In the genomic region with DNA sequence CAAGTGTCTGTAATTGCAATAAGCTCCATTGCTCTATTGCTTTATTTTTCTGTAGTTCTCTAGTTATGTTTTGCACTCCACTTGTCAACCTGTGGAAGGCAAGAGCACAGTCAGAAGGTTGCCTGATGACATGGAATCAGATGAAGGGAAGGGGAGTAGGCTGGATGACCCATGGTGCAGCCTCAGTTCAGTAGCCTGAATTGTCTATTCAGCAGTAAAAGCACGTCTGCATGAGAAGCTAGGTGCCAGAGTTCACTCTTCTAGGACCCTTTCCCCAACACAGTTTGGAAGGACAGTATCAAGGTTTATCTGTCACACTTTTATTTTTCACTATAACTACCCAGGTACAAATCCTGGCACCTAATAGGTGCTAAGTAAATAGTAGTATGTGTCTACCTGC, we compare ENCODE assay signal across 1 cellular context.
TF ChIP-seq lines count a peak whose summit lies in the region.

No MANE protein-coding gene starts in this region.

TF ChIP-seq in WTC11, 78 proteins besides CTCF, POLR2A, EP300 and RAD21 (continued from another document):
- TF ChIP-seq, protein P1, sequence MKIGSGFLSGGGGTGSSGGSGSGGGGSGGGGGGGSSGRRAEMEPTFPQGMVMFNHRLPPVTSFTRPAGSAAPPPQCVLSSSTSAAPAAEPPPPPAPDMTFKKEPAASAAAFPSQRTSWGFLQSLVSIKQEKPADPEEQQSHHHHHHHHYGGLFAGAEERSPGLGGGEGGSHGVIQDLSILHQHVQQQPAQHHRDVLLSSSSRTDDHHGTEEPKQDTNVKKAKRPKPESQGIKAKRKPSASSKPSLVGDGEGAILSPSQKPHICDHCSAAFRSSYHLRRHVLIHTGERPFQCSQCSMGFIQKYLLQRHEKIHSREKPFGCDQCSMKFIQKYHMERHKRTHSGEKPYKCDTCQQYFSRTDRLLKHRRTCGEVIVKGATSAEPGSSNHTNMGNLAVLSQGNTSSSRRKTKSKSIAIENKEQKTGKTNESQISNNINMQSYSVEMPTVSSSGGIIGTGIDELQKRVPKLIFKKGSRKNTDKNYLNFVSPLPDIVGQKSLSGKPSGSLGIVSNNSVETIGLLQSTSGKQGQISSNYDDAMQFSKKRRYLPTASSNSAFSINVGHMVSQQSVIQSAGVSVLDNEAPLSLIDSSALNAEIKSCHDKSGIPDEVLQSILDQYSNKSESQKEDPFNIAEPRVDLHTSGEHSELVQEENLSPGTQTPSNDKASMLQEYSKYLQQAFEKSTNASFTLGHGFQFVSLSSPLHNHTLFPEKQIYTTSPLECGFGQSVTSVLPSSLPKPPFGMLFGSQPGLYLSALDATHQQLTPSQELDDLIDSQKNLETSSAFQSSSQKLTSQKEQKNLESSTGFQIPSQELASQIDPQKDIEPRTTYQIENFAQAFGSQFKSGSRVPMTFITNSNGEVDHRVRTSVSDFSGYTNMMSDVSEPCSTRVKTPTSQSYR (CRISPR knock-in tag; IDR thresholded peaks at IDR 0.05) = no peak
- TF ChIP-seq, protein P2, sequence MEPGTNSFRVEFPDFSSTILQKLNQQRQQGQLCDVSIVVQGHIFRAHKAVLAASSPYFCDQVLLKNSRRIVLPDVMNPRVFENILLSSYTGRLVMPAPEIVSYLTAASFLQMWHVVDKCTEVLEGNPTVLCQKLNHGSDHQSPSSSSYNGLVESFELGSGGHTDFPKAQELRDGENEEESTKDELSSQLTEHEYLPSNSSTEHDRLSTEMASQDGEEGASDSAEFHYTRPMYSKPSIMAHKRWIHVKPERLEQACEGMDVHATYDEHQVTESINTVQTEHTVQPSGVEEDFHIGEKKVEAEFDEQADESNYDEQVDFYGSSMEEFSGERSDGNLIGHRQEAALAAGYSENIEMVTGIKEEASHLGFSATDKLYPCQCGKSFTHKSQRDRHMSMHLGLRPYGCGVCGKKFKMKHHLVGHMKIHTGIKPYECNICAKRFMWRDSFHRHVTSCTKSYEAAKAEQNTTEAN (CRISPR knock-in tag; IDR thresholded peaks at IDR 0.05) = no peak
- TF ChIP-seq, protein P3, sequence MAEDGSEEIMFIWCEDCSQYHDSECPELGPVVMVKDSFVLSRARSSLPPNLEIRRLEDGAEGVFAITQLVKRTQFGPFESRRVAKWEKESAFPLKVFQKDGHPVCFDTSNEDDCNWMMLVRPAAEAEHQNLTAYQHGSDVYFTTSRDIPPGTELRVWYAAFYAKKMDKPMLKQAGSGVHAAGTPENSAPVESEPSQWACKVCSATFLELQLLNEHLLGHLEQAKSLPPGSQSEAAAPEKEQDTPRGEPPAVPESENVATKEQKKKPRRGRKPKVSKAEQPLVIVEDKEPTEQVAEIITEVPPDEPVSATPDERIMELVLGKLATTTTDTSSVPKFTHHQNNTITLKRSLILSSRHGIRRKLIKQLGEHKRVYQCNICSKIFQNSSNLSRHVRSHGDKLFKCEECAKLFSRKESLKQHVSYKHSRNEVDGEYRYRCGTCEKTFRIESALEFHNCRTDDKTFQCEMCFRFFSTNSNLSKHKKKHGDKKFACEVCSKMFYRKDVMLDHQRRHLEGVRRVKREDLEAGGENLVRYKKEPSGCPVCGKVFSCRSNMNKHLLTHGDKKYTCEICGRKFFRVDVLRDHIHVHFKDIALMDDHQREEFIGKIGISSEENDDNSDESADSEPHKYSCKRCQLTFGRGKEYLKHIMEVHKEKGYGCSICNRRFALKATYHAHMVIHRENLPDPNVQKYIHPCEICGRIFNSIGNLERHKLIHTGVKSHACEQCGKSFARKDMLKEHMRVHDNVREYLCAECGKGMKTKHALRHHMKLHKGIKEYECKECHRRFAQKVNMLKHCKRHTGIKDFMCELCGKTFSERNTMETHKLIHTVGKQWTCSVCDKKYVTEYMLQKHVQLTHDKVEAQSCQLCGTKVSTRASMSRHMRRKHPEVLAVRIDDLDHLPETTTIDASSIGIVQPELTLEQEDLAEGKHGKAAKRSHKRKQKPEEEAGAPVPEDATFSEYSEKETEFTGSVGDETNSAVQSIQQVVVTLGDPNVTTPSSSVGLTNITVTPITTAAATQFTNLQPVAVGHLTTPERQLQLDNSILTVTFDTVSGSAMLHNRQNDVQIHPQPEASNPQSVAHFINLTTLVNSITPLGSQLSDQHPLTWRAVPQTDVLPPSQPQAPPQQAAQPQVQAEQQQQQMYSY (CRISPR knock-in tag; IDR thresholded peaks at IDR 0.05) = no peak
- no peak for TF ChIP-seq FOXK1 (CRISPR knock-in tag; IDR thresholded peaks at IDR 0.05)
